8 cellular contexts compared by ENCODE assay signal in the genomic region with DNA sequence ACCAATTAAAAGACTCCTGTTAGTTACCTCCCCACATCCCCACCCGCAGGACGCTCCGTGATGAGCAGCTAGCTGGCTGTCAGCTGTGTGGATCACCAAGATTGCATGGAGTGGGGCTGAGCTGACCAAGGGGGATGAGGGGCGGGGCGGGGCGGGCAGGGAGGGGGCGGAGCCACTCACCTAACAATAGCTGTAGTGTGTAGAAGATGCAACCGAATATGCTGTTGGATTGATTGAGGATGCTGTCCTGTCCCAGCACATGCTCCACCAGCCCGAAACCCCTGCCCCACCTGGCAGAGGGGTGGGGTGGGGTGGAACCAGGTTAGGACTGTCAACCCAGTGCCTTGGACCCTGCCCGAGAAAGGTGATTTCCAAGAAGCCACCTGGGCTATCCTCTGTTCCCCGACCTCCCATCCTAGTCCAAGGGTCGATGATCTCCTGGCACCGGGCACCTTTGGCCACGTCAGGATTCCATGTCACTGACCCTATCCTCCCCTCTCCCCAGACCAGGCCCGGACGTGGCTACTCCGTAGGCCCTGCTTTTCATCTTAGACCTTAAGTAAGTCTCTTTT. TPM values are rescaled to one million over a fixed set of nuclear protein-coding genes. Genes with fewer than 3 reads are reported as not detected.
DNase-seq lines count a peak whose midpoint lies in the region; ATAC-seq and TF ChIP-seq lines count a peak whose summit lies in the region.

No MANE protein-coding gene starts in this region.

- H3K9me3 ChIP-seq in left lung (no peaks in the 10 kb centered on the region), upper lobe of right lung (no peaks in the 10 kb centered on the region)

- no peak for ATAC-seq in left lung
- ATAC-seq in upper lobe of right lung, result no peak
- ATAC-seq in HG03139 (IDR thresholded peaks at IDR 0.05; ENCODE audit: unreplicated experiment), result no peak

- no peak overlapping the region for H3K27ac Mint-ChIP-seq in T-helper 1 cell treated with Interleukin-12 subunit alpha and Interleukin-12 subunit beta and Interleukin-4 antibody, amounts not matched to agents 30 μg/mL and 1 μg/mL, for 36 hours
- H3K27ac Mint-ChIP-seq in brain, result peak overlapping the region; percentile 76 to 99 (median 95)

- peak overlapping the region; percentile 37 for H3K4me3 Mint-ChIP-seq in T-helper 1 cell treated with Interleukin-12 subunit alpha and Interleukin-12 subunit beta and Interleukin-4 antibody, amounts not matched to agents 30 μg/mL and 1 μg/mL, for 36 hours
- peak overlapping the region; percentile 94 to 99 (median 96) for H3K4me3 Mint-ChIP-seq in brain

- H3K9me3 Mint-ChIP-seq in T-helper 1 cell treated with Interleukin-12 subunit alpha and Interleukin-12 subunit beta and Interleukin-4 antibody, amounts not matched to agents 30 μg/mL and 1 μg/mL, for 36 hours, result no peaks in the 10 kb centered on the region
- no peaks in the 10 kb centered on the region for H3K9me3 Mint-ChIP-seq in brain

- peaks cover 0 to 32% of the 10 kb centered on the region in 2 donors for H3K36me3 ChIP-seq in left lung
- peaks cover 11% of the 10 kb centered on the region for H3K36me3 ChIP-seq in upper lobe of right lung

- H3K27me3 ChIP-seq in left lung (no peaks in the 10 kb centered on the region), upper lobe of right lung (no peaks in the 10 kb centered on the region)

- H3K27ac ChIP-seq in left lung (no peak overlapping the region), upper lobe of right lung (no peak overlapping the region)

- H3K4me3 ChIP-seq in left lung (peak overlapping the region; percentile 74 to 86), upper lobe of right lung (peak overlapping the region; percentile 93)

- TF ChIP-seq CTCF in brain (conservative IDR thresholded peaks at IDR 0.05) (no peak), left lung (IDR thresholded peaks at IDR 0.05) (no peak), upper lobe of right lung (IDR thresholded peaks at IDR 0.05) (no peak)

- H3K4me1 ChIP-seq in left lung (peaks cover 0 to 27% of the 10 kb centered on the region in 2 donors), upper lobe of right lung (peaks cover 18% of the 10 kb centered on the region)

- H3K4me1 Mint-ChIP-seq in T-helper 1 cell treated with Interleukin-12 subunit alpha and Interleukin-12 subunit beta and Interleukin-4 antibody, amounts not matched to agents 30 μg/mL and 1 μg/mL, for 36 hours (ENCODE audit: low read depth), result peaks cover 21% of the 10 kb centered on the region
- peaks cover 40% of the 10 kb centered on the region for H3K4me1 Mint-ChIP-seq in brain

- intact Hi-C loops in left lung (cut with DNase I) (no loop called here), upper lobe of right lung (cut with DNase I) (no loop called here)

- no peak for DNase-seq in T-helper 1 cell
- peak; percentile 52 for DNase-seq in NCI-H2227 treated with DMSO at 0.1 percent for 48 hours (lab: John Stamatoyannopoulos, UW)
- DNase-seq in left lung, result no peak
- DNase-seq in upper lobe of right lung, result no peak
- DNase-seq in ureter (ENCODE audit: low spot score), result no peak

- peaks cover 16% of the 10 kb centered on the region for H3K36me3 Mint-ChIP-seq in T-helper 1 cell treated with Interleukin-12 subunit alpha and Interleukin-12 subunit beta and Interleukin-4 antibody, amounts not matched to agents 30 μg/mL and 1 μg/mL, for 36 hours (ENCODE audit: low read depth)
- H3K36me3 Mint-ChIP-seq in brain, result peaks cover 27% of the 10 kb centered on the region

- no peaks in the 10 kb centered on the region for H3K27me3 Mint-ChIP-seq in T-helper 1 cell treated with Interleukin-12 subunit alpha and Interleukin-12 subunit beta and Interleukin-4 antibody, amounts not matched to agents 30 μg/mL and 1 μg/mL, for 36 hours (ENCODE audit: low read depth)
- peaks cover 5% of the 10 kb centered on the region for H3K27me3 Mint-ChIP-seq in brain

RNA-seq across cellular contexts. Expression of gene VKORC1, which starts 1.4 kb away (rescaled TPM):
- polyA plus RNA-seq in brain (ENCODE audit: insufficient read depth, low read depth, low replicate concordance), result 131 TPM
- total RNA-seq in left lung, result 100 to 1,000 TPM in 1 of 2 donors, 10 to 100 TPM in 1; 76.4 to 102 TPM
- total RNA-seq in upper lobe of right lung, result 72.7 TPM
- total RNA-seq in ureter, result 42.1 TPM

RNA-seq across cellular contexts. Expression of gene PRSS53, which starts 4.5 kb away (rescaled TPM):
- polyA plus RNA-seq in brain (ENCODE audit: insufficient read depth, low read depth, low replicate concordance), result 0.58 TPM
- total RNA-seq in left lung (1 to 10 TPM; 1.9 to 2.9 TPM), upper lobe of right lung (1.8 TPM), ureter (1.2 TPM)

RNA-seq across cellular contexts. Expression of gene BCKDK, which starts 15.0 kb away (rescaled TPM):
- 58.6 TPM for polyA plus RNA-seq in brain (ENCODE audit: insufficient read depth, low read depth, low replicate concordance)
- total RNA-seq in left lung (10 to 100 TPM; 36.1 to 43.8 TPM), upper lobe of right lung (33.3 TPM), ureter (29.8 TPM)

RNA-seq across cellular contexts. Expression of gene ZNF646, which starts 19.0 kb away (rescaled TPM):
- polyA plus RNA-seq in brain (ENCODE audit: insufficient read depth, low read depth, low replicate concordance), result 25.8 TPM
- total RNA-seq in left lung (10 to 100 TPM; 15.1 to 18.1 TPM), upper lobe of right lung (20.6 TPM), ureter (18.3 TPM)

RNA-seq across cellular contexts. Expression of gene ZNF668, which starts 19.2 kb away (rescaled TPM):
- polyA plus RNA-seq in brain (ENCODE audit: insufficient read depth, low read depth, low replicate concordance), result 13.8 TPM
- total RNA-seq in left lung (10 to 100 TPM; 11.8 to 12.2 TPM), upper lobe of right lung (8.3 TPM), ureter (12.8 TPM)
